ENCODE assay signal across 8 cellular contexts in genomic region chr17:78933959-78934568, GRCh38. TPM values are rescaled to one million over a fixed set of nuclear protein-coding genes. Genes with fewer than 3 reads are reported as not detected.
DNase-seq lines count a peak whose midpoint lies in the region; FAIRE-seq and TF ChIP-seq lines count a peak whose summit lies in the region.

No MANE protein-coding gene starts in this region.

- no peak for TF ChIP-seq POLR2A in breast epithelium (IDR thresholded peaks at IDR 0.05)

- no peaks in the 10 kb centered on the region for H3K27me3 ChIP-seq in breast epithelium

- intact Hi-C loops in breast epithelium (cut with DNase I; ENCODE audit: low total_unique reads): no loop called here

- H3K4me3 ChIP-seq in breast epithelium: peak overlapping the region in 2 of 3 donors; percentile 35 to 60
- peak overlapping the region; percentile 23 for H3K4me3 ChIP-seq in skeletal muscle cell (ENCODE audit: low read depth, low read length)

- H3K36me3 ChIP-seq in breast epithelium: no peaks in the 10 kb centered on the region

- peaks cover 0 to 15% of the 10 kb centered on the region in 2 donors for H3K4me1 ChIP-seq in breast epithelium

- H3K27ac ChIP-seq in breast epithelium: peak overlapping the region; percentile 70 to 95

- DNase-seq in GOT3 (lab: John Stamatoyannopoulos, UW) (peak; percentile 70), NCI-H446 (lab: John Stamatoyannopoulos, UW) (peak; percentile 97 to 98), breast epithelium (ENCODE audit: low spot score in 2 of 2) (peak; percentile 89 to 94), iris pigment epithelial cell (ENCODE audit: low read depth) (peak; percentile 99), skeletal muscle cell (ENCODE audit: low read depth) (peak; percentile 99), GM19239 (ENCODE audit: insufficient read length, low spot score) (no peak)
- no peak for DNase-seq in activated CD4-positive, CD25-positive, alpha-beta regulatory T cell treated with anti-CD3 and anti-CD28 coated beads, Interleukin-2, amount 50 U/mL, for 72 hours
- DNase-seq in stimulated activated CD8-positive, alpha-beta memory T cell treated with anti-CD3 and anti-CD28 coated beads, Interleukin-4, amount 100 ng/mL, for 48 hours: no peak

- TF ChIP-seq CTCF in breast epithelium (IDR thresholded peaks at IDR 0.05): no peak

- H3K9me3 ChIP-seq in breast epithelium: no peaks in the 10 kb centered on the region

- no peak for FAIRE-seq in GM19239 (lab: Jason Lieb, UNC)

RNA-seq across cellular contexts. Expression of gene TIMP2, which starts 8.9 kb away (rescaled TPM):
- 100 to 1,000 TPM in 2 of 3 donors, 10 to 100 TPM in 1; 72.0 to 344 (median 112) TPM for total RNA-seq in breast epithelium

RNA-seq across cellular contexts. Expression of gene CEP295NL, which starts 31.1 kb away (rescaled TPM):
- 1 to 10 TPM; 1.8 to 7.2 (median 2.6) TPM for total RNA-seq in breast epithelium

RNA-seq across cellular contexts. Expression of gene LGALS3BP, which starts 45.7 kb away (rescaled TPM):
- 100 to 1,000 TPM; 192 to 532 (median 206) TPM for total RNA-seq in breast epithelium

Comparison
In these comparisons a context has a peak if more than half of its experiments do, and no peak if none do; other contexts are left out.
1. DNase-seq: peak in GOT3 (single experiment), NCI-H446 (2 of 2), breast epithelium (2 of 2), iris pigment epithelial cell (single experiment) and skeletal muscle cell (single experiment); none in activated CD4-positive, CD25-positive, alpha-beta regulatory T cell treated with anti-CD3 and anti-CD28 coated beads, Interleukin-2, amount 50 U/mL, for 72 hours (single experiment), GM19239 (single experiment) and stimulated activated CD8-positive, alpha-beta memory T cell treated with anti-CD3 and anti-CD28 coated beads, Interleukin-4, amount 100 ng/mL, for 48 hours (single experiment).